In genomic region chr6:168960557-168960956, GRCh38 we compare ENCODE assay signal across 15 cellular contexts.
"Had no signal": no experiment of that assay in that cellular context is flagged by ENCODE, and none has a peak within 500 bp of the region (broad histone marks: within the 10 kb centered on the region; RNA-seq: fewer than 3 reads in every experiment).

No MANE protein-coding gene starts in this region.

- ATAC-seq: right lobe of liver; stimulated activated naive B cell treated with anti-CD40 and anti-IgM and Interleukin-4, amounts not matched to agents 10 μg/mL and 1 μg/mL and 100 μg/mL, for 72 hours; stimulated activated naive CD8-positive, alpha-beta T cell treated with anti-CD3 and anti-CD28 coated beads, Interleukin-15, amount 100 ng/mL, for 72 hours had no signal

- H3K27me3 ChIP-seq: colonic mucosa, right lobe of liver had no signal

- H3K9me3 ChIP-seq: colonic mucosa, right lobe of liver had no signal

- H3K27ac ChIP-seq: colonic mucosa, right lobe of liver had no signal

- H3K4me1 ChIP-seq: colonic mucosa, right lobe of liver had no signal

- H3K4me3 ChIP-seq: colonic mucosa, right lobe of liver had no signal

- H3K36me3 ChIP-seq: colonic mucosa, right lobe of liver had no signal

- DNase-seq: caudate nucleus; colonic mucosa; effector CD4-positive, alpha-beta T cell; endodermal cell; erythroblast; foreskin melanocyte; head of caudate nucleus; immature natural killer cell; mesendoderm; naive B cell; right lobe of liver; stimulated activated CD4-positive, alpha-beta T cell treated with anti-CD3 and anti-CD28 coated beads, Interleukin-2, amount 100 ng/mL, for 24 hours; stimulated activated CD4-positive, alpha-beta T cell treated with anti-CD3 and anti-CD28 coated beads, Interleukin-4, amount 100 ng/mL, for 4 hours; stimulated activated naive B cell treated with anti-CD40 and anti-IgM and Interleukin-4, amounts not matched to agents 10 μg/mL and 1 μg/mL and 100 μg/mL, for 72 hours; stimulated activated naive CD8-positive, alpha-beta T cell treated with anti-CD3 and anti-CD28 coated beads, Interleukin-15, amount 100 ng/mL, for 72 hours had no signal
